Comparison of ENCODE assay signal across 1 cellular context in genomic region chr7:155584763-155585531, GRCh38.
A peak's percentile ranks its signal among the peaks of the same experiment; 100 is the strongest.
TF ChIP-seq lines count a peak whose summit lies in the region.

No MANE protein-coding gene starts in this region.

TF ChIP-seq in K562, 482 proteins besides CTCF, POLR2A, EP300 and RAD21 (continued from another document and continues in another):
- no peak for TF ChIP-seq AFF1 (IDR thresholded peaks at IDR 0.05; ENCODE audit: low read depth in 1 of 2, partially characterized antibody in 2 of 2)
- TF ChIP-seq, protein P1, sequence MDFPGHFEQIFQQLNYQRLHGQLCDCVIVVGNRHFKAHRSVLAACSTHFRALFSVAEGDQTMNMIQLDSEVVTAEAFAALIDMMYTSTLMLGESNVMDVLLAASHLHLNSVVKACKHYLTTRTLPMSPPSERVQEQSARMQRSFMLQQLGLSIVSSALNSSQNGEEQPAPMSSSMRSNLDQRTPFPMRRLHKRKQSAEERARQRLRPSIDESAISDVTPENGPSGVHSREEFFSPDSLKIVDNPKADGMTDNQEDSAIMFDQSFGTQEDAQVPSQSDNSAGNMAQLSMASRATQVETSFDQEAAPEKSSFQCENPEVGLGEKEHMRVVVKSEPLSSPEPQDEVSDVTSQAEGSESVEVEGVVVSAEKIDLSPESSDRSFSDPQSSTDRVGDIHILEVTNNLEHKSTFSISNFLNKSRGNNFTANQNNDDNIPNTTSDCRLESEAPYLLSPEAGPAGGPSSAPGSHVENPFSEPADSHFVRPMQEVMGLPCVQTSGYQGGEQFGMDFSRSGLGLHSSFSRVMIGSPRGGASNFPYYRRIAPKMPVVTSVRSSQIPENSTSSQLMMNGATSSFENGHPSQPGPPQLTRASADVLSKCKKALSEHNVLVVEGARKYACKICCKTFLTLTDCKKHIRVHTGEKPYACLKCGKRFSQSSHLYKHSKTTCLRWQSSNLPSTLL (IDR thresholded peaks at IDR 0.05), result no peak
- peak; percentile 56 to 68 for TF ChIP-seq E2F6 (IDR thresholded peaks at IDR 0.05; ENCODE audit: borderline replicate concordance in 1 of 2, extremely low read depth in 1 of 2, insufficient read depth in 1 of 2, insufficient read length in 1 of 2, low read depth in 1 of 2, low read length in 1 of 2, poor library complexity in 1 of 2, severe bottlenecking in 1 of 2)
- no peak for TF ChIP-seq FUS (optimal IDR thresholded peaks at IDR 0.05; ENCODE audit: low read depth, low read length)
- TF ChIP-seq TEAD4 (IDR thresholded peaks at IDR 0.05; ENCODE audit: low read length), result peak; percentile 76
- TF ChIP-seq TEAD4 (CRISPR knock-in tag; IDR thresholded peaks at IDR 0.05; ENCODE audit: borderline replicate concordance), result no peak
- TF ChIP-seq SMARCA4 (IDR thresholded peaks at IDR 0.05), result peak; percentile 23; the same call in 1 of the 2 replicates
- TF ChIP-seq TRIM24 (IDR thresholded peaks at IDR 0.05), result 0 out of 4 replicates have a peak, but pooled peaks of 1 of the 2 experiments have one; percentile 15
- no peak for TF ChIP-seq HSF4 (CRISPR knock-in tag; IDR thresholded peaks at IDR 0.05; ENCODE audit: borderline replicate concordance)
- peak; percentile 68 for TF ChIP-seq TAL1 (IDR thresholded peaks at IDR 0.05)
- TF ChIP-seq NCOA6 (IDR thresholded peaks at IDR 0.05), result no peak
- peak; percentile 33; the same call in 1 of the 2 replicates for TF ChIP-seq SPI1 (IDR thresholded peaks at IDR 0.05; ENCODE audit: borderline replicate concordance, low read depth, low read length)
- peak; percentile 43; the same call in 1 of the 2 replicates for TF ChIP-seq NCOR1 (IDR thresholded peaks at IDR 0.05)
- TF ChIP-seq TCF3 (CRISPR knock-in tag; IDR thresholded peaks at IDR 0.05), result peak; percentile 70
- peak; percentile 53; the same call in 1 of the 2 replicates for TF ChIP-seq SOX6 (IDR thresholded peaks at IDR 0.05)
- TF ChIP-seq, protein P2, sequence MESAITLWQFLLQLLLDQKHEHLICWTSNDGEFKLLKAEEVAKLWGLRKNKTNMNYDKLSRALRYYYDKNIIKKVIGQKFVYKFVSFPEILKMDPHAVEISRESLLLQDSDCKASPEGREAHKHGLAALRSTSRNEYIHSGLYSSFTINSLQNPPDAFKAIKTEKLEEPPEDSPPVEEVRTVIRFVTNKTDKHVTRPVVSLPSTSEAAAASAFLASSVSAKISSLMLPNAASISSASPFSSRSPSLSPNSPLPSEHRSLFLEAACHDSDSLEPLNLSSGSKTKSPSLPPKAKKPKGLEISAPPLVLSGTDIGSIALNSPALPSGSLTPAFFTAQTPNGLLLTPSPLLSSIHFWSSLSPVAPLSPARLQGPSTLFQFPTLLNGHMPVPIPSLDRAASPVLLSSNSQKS (CRISPR knock-in tag; IDR thresholded peaks at IDR 0.05), result no peak
- peak; percentile 33; the same call in 1 of the 2 replicates for TF ChIP-seq CBFA2T2 (conservative IDR thresholded peaks at IDR 0.05)
- TF ChIP-seq RCOR1 (IDR thresholded peaks at IDR 0.05; ENCODE audit: borderline replicate concordance in 1 of 2, low read depth in 2 of 2, low read length in 2 of 2), result peak in 1 of 2 experiments; percentile 51; a peak in 1 of 4 replicates
- no peak for TF ChIP-seq HNRNPH1 (optimal IDR thresholded peaks at IDR 0.05; ENCODE audit: low read depth, low read length)
- TF ChIP-seq ZFPM2 (CRISPR knock-in tag; IDR thresholded peaks at IDR 0.05), result no peak
- TF ChIP-seq CBFA2T3 (IDR thresholded peaks at IDR 0.05), result peak; percentile 76
- peak; percentile 36; the same call in 1 of the 2 replicates for TF ChIP-seq L3MBTL2 (IDR thresholded peaks at IDR 0.05)
- TF ChIP-seq TFAP4 (CRISPR knock-in tag; IDR thresholded peaks at IDR 0.05; ENCODE audit: borderline replicate concordance), result peak; percentile 74
- TF ChIP-seq, protein P3, sequence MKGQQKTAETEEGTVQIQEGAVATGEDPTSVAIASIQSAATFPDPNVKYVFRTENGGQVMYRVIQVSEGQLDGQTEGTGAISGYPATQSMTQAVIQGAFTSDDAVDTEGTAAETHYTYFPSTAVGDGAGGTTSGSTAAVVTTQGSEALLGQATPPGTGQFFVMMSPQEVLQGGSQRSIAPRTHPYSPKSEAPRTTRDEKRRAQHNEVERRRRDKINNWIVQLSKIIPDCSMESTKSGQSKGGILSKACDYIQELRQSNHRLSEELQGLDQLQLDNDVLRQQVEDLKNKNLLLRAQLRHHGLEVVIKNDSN (CRISPR knock-in tag; IDR thresholded peaks at IDR 0.05), result peak; percentile 45
- TF ChIP-seq CTBP1 (IDR thresholded peaks at IDR 0.05; ENCODE audit: borderline replicate concordance), result peak; percentile 62; the same call in 1 of the 2 replicates
- peak; percentile 61; the same call in 1 of the 2 replicates for TF ChIP-seq NFIC (IDR thresholded peaks at IDR 0.05)
- TF ChIP-seq ARID1B (IDR thresholded peaks at IDR 0.05), result peak; percentile 63; the same call in 1 of the 2 replicates
- TF ChIP-seq, protein P4, sequence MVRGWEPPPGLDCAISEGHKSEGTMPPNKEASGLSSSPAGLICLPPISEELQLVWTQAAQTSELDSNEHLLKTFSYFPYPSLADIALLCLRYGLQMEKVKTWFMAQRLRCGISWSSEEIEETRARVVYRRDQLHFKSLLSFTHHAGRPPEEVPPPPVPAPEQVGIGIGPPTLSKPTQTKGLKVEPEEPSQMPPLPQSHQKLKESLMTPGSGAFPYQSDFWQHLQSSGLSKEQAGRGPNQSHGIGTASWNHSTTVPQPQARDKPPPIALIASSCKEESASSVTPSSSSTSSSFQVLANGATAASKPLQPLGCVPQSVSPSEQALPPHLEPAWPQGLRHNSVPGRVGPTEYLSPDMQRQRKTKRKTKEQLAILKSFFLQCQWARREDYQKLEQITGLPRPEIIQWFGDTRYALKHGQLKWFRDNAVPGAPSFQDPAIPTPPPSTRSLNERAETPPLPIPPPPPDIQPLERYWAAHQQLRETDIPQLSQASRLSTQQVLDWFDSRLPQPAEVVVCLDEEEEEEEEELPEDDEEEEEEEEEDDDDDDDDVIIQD (CRISPR knock-in tag; IDR thresholded peaks at IDR 0.05), result no peak
- TF ChIP-seq, protein P5, sequence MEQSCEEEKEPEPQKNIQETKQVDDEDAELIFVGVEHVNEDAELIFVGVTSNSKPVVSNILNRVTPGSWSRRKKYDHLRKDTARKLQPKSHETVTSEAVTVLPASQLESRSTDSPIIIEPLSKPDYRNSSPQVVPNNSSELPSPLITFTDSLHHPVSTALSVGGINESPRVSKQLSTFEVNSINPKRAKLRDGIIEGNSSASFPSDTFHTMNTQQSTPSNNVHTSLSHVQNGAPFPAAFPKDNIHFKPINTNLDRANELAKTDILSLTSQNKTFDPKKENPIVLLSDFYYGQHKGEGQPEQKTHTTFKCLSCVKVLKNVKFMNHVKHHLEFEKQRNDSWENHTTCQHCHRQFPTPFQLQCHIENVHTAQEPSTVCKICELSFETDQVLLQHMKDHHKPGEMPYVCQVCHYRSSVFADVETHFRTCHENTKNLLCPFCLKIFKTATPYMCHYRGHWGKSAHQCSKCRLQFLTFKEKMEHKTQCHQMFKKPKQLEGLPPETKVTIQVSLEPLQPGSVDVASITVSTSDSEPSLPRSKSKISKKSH (CRISPR knock-in tag; IDR thresholded peaks at IDR 0.05), result no peak
- no peak for TF ChIP-seq ELF4 (CRISPR knock-in tag; IDR thresholded peaks at IDR 0.05)
- TF ChIP-seq, protein P6, sequence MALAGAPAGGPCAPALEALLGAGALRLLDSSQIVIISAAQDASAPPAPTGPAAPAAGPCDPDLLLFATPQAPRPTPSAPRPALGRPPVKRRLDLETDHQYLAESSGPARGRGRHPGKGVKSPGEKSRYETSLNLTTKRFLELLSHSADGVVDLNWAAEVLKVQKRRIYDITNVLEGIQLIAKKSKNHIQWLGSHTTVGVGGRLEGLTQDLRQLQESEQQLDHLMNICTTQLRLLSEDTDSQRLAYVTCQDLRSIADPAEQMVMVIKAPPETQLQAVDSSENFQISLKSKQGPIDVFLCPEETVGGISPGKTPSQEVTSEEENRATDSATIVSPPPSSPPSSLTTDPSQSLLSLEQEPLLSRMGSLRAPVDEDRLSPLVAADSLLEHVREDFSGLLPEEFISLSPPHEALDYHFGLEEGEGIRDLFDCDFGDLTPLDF (CRISPR knock-in tag; IDR thresholded peaks at IDR 0.05), result 0 out of 2 replicates have a peak, but pooled peaks have one; percentile 27
- TF ChIP-seq, protein P7, sequence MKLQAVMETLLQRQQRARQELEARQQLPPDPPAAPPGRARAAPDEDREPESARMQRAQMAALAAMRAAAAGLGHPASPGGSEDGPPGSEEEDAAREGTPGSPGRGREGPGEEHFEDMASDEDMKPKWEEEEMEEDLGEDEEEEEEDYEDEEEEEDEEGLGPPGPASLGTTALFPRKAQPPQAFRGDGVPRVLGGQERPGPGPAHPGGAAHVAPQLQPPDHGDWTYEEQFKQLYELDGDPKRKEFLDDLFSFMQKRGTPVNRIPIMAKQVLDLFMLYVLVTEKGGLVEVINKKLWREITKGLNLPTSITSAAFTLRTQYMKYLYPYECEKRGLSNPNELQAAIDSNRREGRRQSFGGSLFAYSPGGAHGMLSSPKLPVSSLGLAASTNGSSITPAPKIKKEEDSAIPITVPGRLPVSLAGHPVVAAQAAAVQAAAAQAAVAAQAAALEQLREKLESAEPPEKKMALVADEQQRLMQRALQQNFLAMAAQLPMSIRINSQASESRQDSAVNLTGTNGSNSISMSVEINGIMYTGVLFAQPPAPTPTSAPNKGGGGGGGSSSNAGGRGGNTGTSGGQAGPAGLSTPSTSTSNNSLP (IDR thresholded peaks at IDR 0.05; ENCODE audit: borderline replicate concordance, low read depth, low read length), result no peak
- peak; percentile 47 for TF ChIP-seq CXXC5 (CRISPR knock-in tag; IDR thresholded peaks at IDR 0.05)
